Comparison of ENCODE assay signal across 1 cellular context in the genomic region with DNA sequence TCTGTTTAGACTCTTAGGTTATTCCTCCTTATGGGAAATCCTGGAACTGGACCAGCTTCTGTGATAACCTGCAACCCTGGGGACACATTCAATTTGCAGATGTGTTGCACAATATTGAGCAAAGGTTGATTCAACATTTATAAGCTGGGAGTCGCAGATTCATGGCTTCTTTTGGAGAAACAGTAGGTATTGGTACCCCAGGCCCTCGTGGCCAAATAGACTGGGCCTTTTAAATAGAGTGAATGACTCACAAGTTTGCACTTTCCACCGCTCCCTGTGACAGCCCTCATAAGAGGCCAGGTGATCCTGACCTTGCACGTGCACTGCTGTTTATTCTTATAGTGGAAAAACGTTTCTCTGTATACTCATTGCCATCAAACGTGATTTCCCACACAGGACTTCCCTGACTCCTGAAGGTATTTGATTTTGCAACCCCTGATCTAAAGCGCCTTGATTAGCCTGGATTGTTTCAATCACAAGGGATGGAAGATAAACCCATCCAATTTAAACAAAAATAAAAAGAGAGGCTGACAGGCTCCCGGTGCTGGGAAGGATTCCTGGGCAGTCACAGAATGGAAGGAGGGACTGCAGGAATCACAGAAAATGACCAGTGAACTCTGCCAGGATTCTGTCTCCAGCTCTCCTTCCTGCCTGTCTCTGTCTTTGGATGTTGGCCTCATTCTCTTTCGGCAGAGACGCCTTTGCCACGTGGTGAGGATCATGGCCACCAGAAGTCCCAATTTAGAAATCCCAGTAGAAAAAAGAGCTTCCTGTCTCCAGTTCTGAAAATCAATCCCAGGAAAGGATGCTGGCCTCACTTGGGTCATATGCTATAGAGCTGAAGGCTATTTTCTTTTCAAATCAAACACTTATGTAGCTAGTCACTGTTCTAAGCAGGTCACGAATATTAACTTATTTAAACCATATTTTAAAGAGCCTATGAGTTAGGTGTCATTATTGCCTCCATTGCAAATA.
A peak's percentile ranks its signal among the peaks of the same experiment; 100 is the strongest.
TF ChIP-seq lines count a peak whose summit lies in the region.

No MANE protein-coding gene starts in this region.

TF ChIP-seq in liver, 16 proteins besides CTCF, POLR2A, EP300 and RAD21 (continued from another document):
- peak; percentile 35 for TF ChIP-seq REST (IDR thresholded peaks at IDR 0.05)
- TF ChIP-seq EGR1 (IDR thresholded peaks at IDR 0.05; ENCODE audit: low read depth in 2 of 2) = peak in 1 of 2 donors; percentile 80
TF ChIP-seq in liver: peak in this region for 16.
